Comparison of ENCODE assay signal across 23 cellular contexts in the genomic region with DNA sequence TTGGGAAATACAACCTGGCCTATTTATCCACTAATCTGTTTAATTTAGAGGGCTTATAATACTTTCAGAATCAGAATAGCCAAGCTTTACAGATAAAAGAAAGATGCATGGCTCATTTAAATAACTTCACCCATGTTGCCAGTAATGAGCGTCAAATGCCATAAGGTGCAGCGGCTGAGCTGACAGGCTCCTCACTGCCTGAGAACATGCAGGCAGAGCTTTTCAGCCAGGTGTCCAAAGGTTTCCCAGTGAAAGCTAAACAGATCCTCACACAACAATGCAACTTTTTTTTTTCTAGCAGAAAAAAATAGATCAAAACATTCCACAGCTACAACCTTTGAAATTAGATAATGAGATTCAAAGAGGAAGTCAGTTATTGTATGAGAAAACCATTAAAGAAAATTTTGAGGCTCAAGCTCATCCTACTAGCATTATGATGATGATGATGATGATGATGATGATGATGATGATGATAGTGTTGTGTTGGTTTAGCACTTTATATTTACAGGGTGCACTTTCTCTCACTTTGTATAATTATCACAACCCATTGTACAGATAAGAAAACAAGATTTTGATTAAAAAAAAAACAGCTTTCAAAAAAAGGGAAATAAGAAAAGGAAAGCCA. TPM values are rescaled to one million over a fixed set of nuclear protein-coding genes. Genes with fewer than 3 reads are reported as not detected.
"Had no signal": no experiment of that assay in that cellular context is flagged by ENCODE, and none has a peak within 500 bp of the region (broad histone marks: within the 10 kb centered on the region; RNA-seq: fewer than 3 reads in every experiment).

No MANE protein-coding gene starts in this region.

- H3K4me1 Mint-ChIP-seq: brain had no signal

- H3K4me1 ChIP-seq: prostate gland, thyroid gland, upper lobe of right lung had no signal

- H3K4me3 ChIP-seq: dorsolateral prefrontal cortex, lung, prostate gland, thyroid gland, upper lobe of right lung had no signal

- H3K9me3 ChIP-seq: prostate gland, thyroid gland, upper lobe of right lung had no signal

- ATAC-seq: effector memory CD8-positive, alpha-beta T cell; esophagus mucosa; left lobe of liver; natural killer cell; stimulated activated naive CD8-positive, alpha-beta T cell treated with anti-CD3 and anti-CD28 coated beads, Interleukin-15, Interleukin-2, amounts not matched to agents 100 U/mL and 50 U/mL, for 24 hours; upper lobe of right lung had no signal

- H3K27me3 Mint-ChIP-seq: effector memory CD8-positive, alpha-beta T cell had no signal

- DNase-seq: activated CD4-positive, alpha-beta T cell treated with anti-CD3 and anti-CD28 coated beads for 1 hour; activated CD4-positive, alpha-beta T cell treated with anti-CD3 and anti-CD28 coated beads, Interleukin-2, amount 50 U/mL, for 1 hour; activated T-cell treated with anti-CD3 and anti-CD28 coated beads, Interleukin-2, amount 50 U/mL, for 1 hour; aorta; dorsolateral prefrontal cortex; effector memory CD8-positive, alpha-beta T cell; foreskin melanocyte; kidney; natural killer cell; stimulated activated CD4-positive, alpha-beta T cell treated with anti-CD3 and anti-CD28 coated beads, Interleukin-4, amount 100 ng/mL, for 4 hours; stimulated activated naive CD8-positive, alpha-beta T cell treated with anti-CD3 and anti-CD28 coated beads, Interleukin-15, Interleukin-2, amounts not matched to agents 100 U/mL and 50 U/mL, for 24 hours; substantia nigra; T-helper 9 cell; thyroid gland; upper lobe of right lung had no signal

- H3K27ac ChIP-seq: dorsolateral prefrontal cortex, prostate gland, thyroid gland, upper lobe of right lung had no signal

- H3K36me3 ChIP-seq: prostate gland, thyroid gland, upper lobe of right lung had no signal

- H3K27me3 ChIP-seq: thyroid gland, upper lobe of right lung had no signal

- H3K27ac Mint-ChIP-seq: brain, natural killer cell had no signal

- H3K36me3 Mint-ChIP-seq: brain, natural killer cell had no signal

- H3K9me3 Mint-ChIP-seq: brain, natural killer cell had no signal

- H3K4me3 Mint-ChIP-seq: brain, natural killer cell had no signal

RNA-seq across cellular contexts. Expression of a gene that starts 12.1 kb away (rescaled TPM):
- total RNA-seq: cardiac septum, endothelial cell of umbilical vein, left lobe of liver, osteocyte, prostate gland, thyroid gland had no signal
- polyA plus RNA-seq: endothelial cell of umbilical vein had no signal
